ENCODE assay signal across 8 cellular contexts in genomic region chr4:242121-242848, GRCh38.
DNase-seq lines count a peak whose midpoint lies in the region; ATAC-seq, FAIRE-seq and TF ChIP-seq lines count a peak whose summit lies in the region.

No MANE protein-coding gene starts in this region.

- ATAC-seq in HG03025 (IDR thresholded peaks at IDR 0.05; ENCODE audit: low FRiP score, unreplicated experiment) = no peak

- no peak overlapping the region for H3K4ac ChIP-seq in mesendoderm (ENCODE audit: low read depth, low read length)

- peak overlapping the region; percentile 15 for H3K56ac ChIP-seq in mesendoderm (ENCODE audit: low read length)

- no peak overlapping the region for H3K9ac ChIP-seq in mesendoderm (ENCODE audit: low read length)

- no peak overlapping the region for H3K23ac ChIP-seq in mesendoderm (ENCODE audit: low read length)

- DNase-seq in CMK (ENCODE audit: low read depth) = peak; percentile 43
- DNase-seq in H54 (ENCODE audit: insufficient read length, low spot score) = peak; percentile 3
- DNase-seq in NCI-H2171 treated with DMSO at 0.1 percent for 48 hours (lab: John Stamatoyannopoulos, UW) = peak; percentile 48
- peak; percentile 48 to 61 for DNase-seq in activated CD4-positive, alpha-beta T cell treated with anti-CD3 and anti-CD28 coated beads, Interleukin-2, amount 50 U/mL, for 48 hours
- peak; percentile 50 for DNase-seq in effector CD8-positive, alpha-beta T cell (lab: John Stamatoyannopoulos, UW)
- peak; percentile 91 for DNase-seq in mesendoderm
- DNase-seq in stimulated activated CD8-positive, alpha-beta memory T cell treated with anti-CD3 and anti-CD28 coated beads, Interleukin-2, amount 100 ng/mL, for 1 hour (ENCODE audit: low read depth in 2 of 2) = peak; percentile 45 to 49

- H3K36me3 ChIP-seq in mesendoderm (ENCODE audit: control insufficient read depth, insufficient read depth, low read length) = no peaks in the 10 kb centered on the region

- no peak overlapping the region for H2BK120ac ChIP-seq in mesendoderm (ENCODE audit: low read depth, low read length)

- peak; percentile 77 for FAIRE-seq in H54 (lab: Jason Lieb, UNC)

- no peaks in the 10 kb centered on the region for H3K79me1 ChIP-seq in mesendoderm (ENCODE audit: low read length)

- no peak overlapping the region for H4K5ac ChIP-seq in mesendoderm (ENCODE audit: low read length)

- H3K79me2 ChIP-seq in mesendoderm (ENCODE audit: control insufficient read depth, insufficient read depth, low read length) = no peaks in the 10 kb centered on the region

- H3K4me3 ChIP-seq in mesendoderm (ENCODE audit: low read length) = no peak overlapping the region

- peak overlapping the region; percentile 76 for H3K27ac ChIP-seq in mesendoderm (ENCODE audit: low read depth, low read length)

- no peak overlapping the region for H3K18ac ChIP-seq in mesendoderm (ENCODE audit: low read length)

- H4K8ac ChIP-seq in mesendoderm (ENCODE audit: low read depth, low read length) = no peak overlapping the region

- no peaks in the 10 kb centered on the region for H3K4me1 ChIP-seq in mesendoderm (ENCODE audit: control insufficient read depth, low read depth, low read length)

- no peak overlapping the region for H3K4me2 ChIP-seq in mesendoderm (ENCODE audit: low read length)

- TF ChIP-seq POLR2A in H54 (IDR thresholded peaks at IDR 0.05; ENCODE audit: low read depth, low read length) = no peak

- no peak overlapping the region for H2BK15ac ChIP-seq in mesendoderm (replicated peaks; ENCODE audit: low read depth)

- no CpG with 5 or more reads among the region's 15 CpGs for WGBS in mesendoderm (ENCODE audit: extremely low coverage, insufficient coverage, low lambda C conversion rate)

- H2AK5ac ChIP-seq in mesendoderm (ENCODE audit: low read length) = no peak overlapping the region

- no peak overlapping the region for H2BK5ac ChIP-seq in mesendoderm (ENCODE audit: low read length)

- no peaks in the 10 kb centered on the region for H3K27me3 ChIP-seq in mesendoderm (ENCODE audit: insufficient read depth, low read length, poor library complexity)

Comparison
In these comparisons a context has a peak if more than half of its experiments do, and no peak if none do; other contexts are left out.
1. DNase-seq: peak in every context shown above with its lines; median percentile 91 in mesendoderm; 54 in activated CD4-positive, alpha-beta T cell treated with anti-CD3 and anti-CD28 coated beads, Interleukin-2, amount 50 U/mL, for 48 hours; 50 in effector CD8-positive, alpha-beta T cell; 48 in NCI-H2171 treated with DMSO at 0.1 percent for 48 hours; 47 in stimulated activated CD8-positive, alpha-beta memory T cell treated with anti-CD3 and anti-CD28 coated beads, Interleukin-2, amount 100 ng/mL, for 1 hour; 43 in CMK; 3 in H54.